Comparison of ENCODE assay signal across 8 cellular contexts in genomic region chr21:14602418-14602987, GRCh38. TPM values are rescaled to one million over a fixed set of nuclear protein-coding genes. Genes with fewer than 3 reads are reported as not detected.
DNase-seq lines count a peak whose midpoint lies in the region; ATAC-seq and TF ChIP-seq lines count a peak whose summit lies in the region.
"Had no signal": no experiment of that assay in that cellular context is flagged by ENCODE, and none has a peak within 500 bp of the region (broad histone marks: within the 10 kb centered on the region; RNA-seq: fewer than 3 reads in every experiment).

No MANE protein-coding gene starts in this region.

- H3K27me3 Mint-ChIP-seq in GM23338 (ENCODE audit: insufficient read depth, low read depth, poor library complexity): peaks cover 3% of the 10 kb centered on the region

- H2AFZ ChIP-seq in GM23338: 0 out of 2 replicates have a peak overlapping the region, but pooled peaks have one; percentile 0
- peak overlapping the region; percentile 81 for H2AFZ ChIP-seq in OCI-LY3 (ENCODE audit: low read depth, low read length)

- H3K27ac ChIP-seq in GM23338 (ENCODE audit: low read depth) (peak overlapping the region; percentile 30), OCI-LY3 (ENCODE audit: low read length) (no peak overlapping the region)

- DNase-seq in GM23338 (ENCODE audit: low spot score) (no peak), medulla oblongata (ENCODE audit: extremely low spot score) (peak; percentile 29), SIG-M5 treated with dmso at 0.1 percent for 504 hours (lab: John Stamatoyannopoulos, UW; ENCODE audit: unreplicated experiment) (no peak), SW 1271 (lab: John Stamatoyannopoulos, UW) (no peak)
- DNase-seq in activated effector memory CD4-positive, alpha-beta T cell treated with Interleukin-2 at 50 U/mL for 16 hours: no peak

- peaks cover 3% of the 10 kb centered on the region; the same call in 2 of the 3 replicates for H3K9me3 Mint-ChIP-seq in GM23338

- no peaks in the 10 kb centered on the region for H3K9me3 ChIP-seq in OCI-LY3 (ENCODE audit: insufficient read depth, low read length)

- no peaks in the 10 kb centered on the region for H3K79me2 ChIP-seq in GM23338 (replicated peaks; ENCODE audit: insufficient read depth)
- H3K79me2 ChIP-seq in OCI-LY3 (ENCODE audit: low read length): no peaks in the 10 kb centered on the region

- H3K27me3 ChIP-seq in GM23338 (ENCODE audit: insufficient read depth) (no peaks in the 10 kb centered on the region), OCI-LY3 (ENCODE audit: low read depth, low read length) (no peaks in the 10 kb centered on the region)

- H3K4me1 ChIP-seq in GM23338 (ENCODE audit: insufficient read depth) (peaks cover 26% of the 10 kb centered on the region), OCI-LY3 (ENCODE audit: low read length) (peaks cover 10% of the 10 kb centered on the region)

- no peaks in the 10 kb centered on the region for H4K20me1 ChIP-seq in GM23338 (replicated peaks; ENCODE audit: insufficient read depth)
- H4K20me1 ChIP-seq in OCI-LY3 (ENCODE audit: insufficient read depth, low read length): no peaks in the 10 kb centered on the region

- no peak overlapping the region for H3K4me3 Mint-ChIP-seq in GM23338

- H3F3A ChIP-seq in GM23338 (replicated peaks; ENCODE audit: low read depth): no peaks in the 10 kb centered on the region

- peak; percentile 82 for ATAC-seq in GM18868 (IDR thresholded peaks at IDR 0.05; ENCODE audit: unreplicated experiment)
- no peak for ATAC-seq in GM23338

- no peak overlapping the region for H3K9ac ChIP-seq in OCI-LY3 (ENCODE audit: low read length)

- H3K36me3 Mint-ChIP-seq in GM23338 (ENCODE audit: low read depth): peaks cover 29% of the 10 kb centered on the region; the same call in 2 of the 3 replicates

- H3K36me3 ChIP-seq in GM23338 (ENCODE audit: insufficient read depth): no peaks in the 10 kb centered on the region
- H3K36me3 ChIP-seq in OCI-LY3 (replicated peaks; ENCODE audit: low read depth, low read length): no peaks in the 10 kb centered on the region

- peaks cover 20% of the 10 kb centered on the region for H3K4me1 Mint-ChIP-seq in GM23338

- H3K9me2 ChIP-seq in GM23338 (ENCODE audit: insufficient read depth): peaks cover 17% of the 10 kb centered on the region

- H3K4me2 ChIP-seq in GM23338: peak overlapping the region; percentile 47
- peak overlapping the region; percentile 61 for H3K4me2 ChIP-seq in OCI-LY3 (ENCODE audit: low read length)

- TF ChIP-seq CTCF in GM23338 (conservative IDR thresholded peaks at IDR 0.05; ENCODE audit: low read depth in 2 of 2) (no peak), OCI-LY3 (IDR thresholded peaks at IDR 0.05; ENCODE audit: low read depth, low read length) (no peak)

- H3K27ac Mint-ChIP-seq in GM23338: peak overlapping the region; percentile 25

- H3K4me3 ChIP-seq in GM23338: no peak overlapping the region
- peak overlapping the region; percentile 46 for H3K4me3 ChIP-seq in OCI-LY3 (ENCODE audit: low read length)

TF ChIP-seq in GM23338, 12 proteins besides CTCF, POLR2A, EP300 and RAD21 (continues in another document):
- TF ChIP-seq ZNF462 (CRISPR knock-in tag; IDR thresholded peaks at IDR 0.05) (no peak), JUNB (IDR thresholded peaks at IDR 0.05; ENCODE audit: unreplicated experiment) (no peak), ZNF114 (CRISPR knock-in tag; IDR thresholded peaks at IDR 0.05) (no peak), STAT1 (IDR thresholded peaks at IDR 0.05; ENCODE audit: unreplicated experiment) (no peak), CREB1 (CRISPR knock-in tag; IDR thresholded peaks at IDR 0.05; ENCODE audit: low read depth) (no peak), REST (IDR thresholded peaks at IDR 0.05; ENCODE audit: unreplicated experiment) (no peak), EZH2phosphoT487 (IDR thresholded peaks at IDR 0.05; ENCODE audit: unreplicated experiment) (no peak), POLR2AphosphoS5 (IDR thresholded peaks at IDR 0.05; ENCODE audit: low read depth) (no peak), NANOG (IDR thresholded peaks at IDR 0.05; ENCODE audit: borderline replicate concordance) (no peak), ZNF331 (CRISPR knock-in tag; IDR thresholded peaks at IDR 0.05; ENCODE audit: low read depth) (no peak), EZH2 (IDR thresholded peaks at IDR 0.05; ENCODE audit: low read depth, unreplicated experiment) (no peak)

RNA-seq across cellular contexts. Expression of gene SAMSN1, which starts 56.4 kb away (rescaled TPM):
- total RNA-seq in GM23338 (2014; rRNA removed; shearing (Covaris generic)): 2.0 and 3.2 TPM in 2 replicates
- 5.4 and 7.9 TPM in 2 replicates for polyA plus RNA-seq in GM23338 (2016; fragmentation: Nextera tagmentation; extraction: Ambion mirVana)
- total RNA-seq: NCI-H460 had no signal
